Comparison of ENCODE assay signal across 8 cellular contexts in genomic region chr11:34438529-34439507, GRCh38. TPM values are rescaled to one million over a fixed set of nuclear protein-coding genes. Genes with fewer than 3 reads are reported as not detected.
DNase-seq lines count a peak whose midpoint lies in the region; ATAC-seq, FAIRE-seq and TF ChIP-seq lines count a peak whose summit lies in the region.

Gene CAT, plus strand, starts transcription at chr11:34438934. Its CDS starts 80 bp downstream, at chr11:34439014.

- peak; percentile 95 for DNase-seq in GM12865 (ENCODE audit: low read depth)
- DNase-seq in NCI-H1417 (lab: John Stamatoyannopoulos, UW): peak; percentile 86 to 97 (median 95)
- peak; percentile 96 for DNase-seq in SW480 (ENCODE audit: low spot score)
- peak; percentile 99 for DNase-seq in activated naive CD8-positive, alpha-beta T cell treated with anti-CD3 and anti-CD28 coated beads, Interleukin-2, amount 50 U/mL, for 16 hours (ENCODE audit: low read depth, low spot score)
- peak; percentile 99 for DNase-seq in Right ventricle myocardium superior
- peak; percentile 99 for DNase-seq in psoas muscle
- DNase-seq in urothelium cell line (ENCODE audit: low spot score): peak; percentile 98

- H3K9me3 ChIP-seq in psoas muscle: no peaks in the 10 kb centered on the region

- TF ChIP-seq CTCF in GM12865 (IDR thresholded peaks at IDR 0.05; ENCODE audit: insufficient read depth, low read depth, low read length, missing control alignments) (no peak), psoas muscle (IDR thresholded peaks at IDR 0.05) (no peak)

- 0 to 1% (median 1%) methylated on average over 61 to 62 of the region's 62 CpGs for WGBS in psoas muscle, 3 donors

- peak; percentile 96 for FAIRE-seq in urothelium cell line (lab: Jason Lieb, UNC)

- H3K27me3 ChIP-seq in psoas muscle (ENCODE audit: insufficient read depth in 3 of 3, low read length in 2 of 3): no peaks in the 10 kb centered on the region

- H3K36me3 ChIP-seq in psoas muscle (ENCODE audit: insufficient read depth in 1 of 2, low read depth in 1 of 2): no peaks in the 10 kb centered on the region

- H3K4me1 ChIP-seq in psoas muscle: peaks cover 42% of the 10 kb centered on the region

- peak; percentile 94 for ATAC-seq in HG02763 (IDR thresholded peaks at IDR 0.05; ENCODE audit: unreplicated experiment)
- peak; percentile 98 for ATAC-seq in Right ventricle myocardium superior (ENCODE audit: poor library complexity)
- ATAC-seq in psoas muscle: peak; percentile 97 to 99 (median 98)

- peak within 1 kb of the TSS; percentile 95 for H3K27ac ChIP-seq in psoas muscle

- intact Hi-C loops in Right ventricle myocardium superior (cut with DNase I) (no loop called here), psoas muscle (cut with DNase I) (no loop called here)

- peak within 1 kb of the TSS; percentile 79 for H3K4me3 ChIP-seq in GM12865 (ENCODE audit: low read depth, low read length)
- H3K4me3 ChIP-seq in psoas muscle: peak within 1 kb of the TSS; percentile 87

RNA-seq across cellular contexts. Expression of gene CAT, which starts in this region (rescaled TPM):
- total RNA-seq in Right ventricle myocardium superior (135 TPM), psoas muscle (10 to 100 TPM; 70.2 to 95.0 (median 87.7) TPM)
- 100 to 1,000 TPM in 1 of 3 donors, 10 to 100 TPM in 2; 27.9 to 110 (median 57.8) TPM for polyA plus RNA-seq in psoas muscle

Comparison
In these comparisons a context has a peak if more than half of its experiments do, and no peak if none do; other contexts are left out.
1. Peak in every context shown above with its lines: DNase-seq, ATAC-seq, H3K4me3 ChIP-seq and H3K27ac ChIP-seq.